12 cellular contexts compared by ENCODE assay signal in the genomic region with DNA sequence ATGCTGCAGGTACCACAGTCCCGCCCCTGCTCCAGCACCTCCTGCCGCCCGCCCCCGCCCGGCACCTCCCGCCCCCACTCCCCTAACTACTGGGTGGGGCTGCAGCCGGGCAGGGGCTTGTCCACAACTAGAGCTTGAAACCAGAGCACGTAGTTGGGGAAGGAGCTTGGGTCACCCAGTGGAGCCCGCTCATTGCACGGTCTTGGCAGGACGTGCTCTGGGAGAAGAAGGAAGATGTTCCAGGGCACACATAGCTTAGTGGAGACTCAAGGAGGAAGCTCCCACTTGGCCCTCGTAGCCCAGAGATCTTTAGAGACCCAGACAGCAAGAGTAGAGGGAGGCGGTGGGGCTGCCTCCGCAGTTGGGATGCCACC. TPM values are rescaled to one million over a fixed set of nuclear protein-coding genes. Genes with fewer than 3 reads are reported as not detected.
DNase-seq lines count a peak whose midpoint lies in the region; ATAC-seq and TF ChIP-seq lines count a peak whose summit lies in the region.
"Had no signal": no experiment of that assay in that cellular context is flagged by ENCODE, and none has a peak within 500 bp of the region (broad histone marks: within the 10 kb centered on the region; RNA-seq: fewer than 3 reads in every experiment).

No MANE protein-coding gene starts in this region.

- 24 to 25% methylated on average over 14 of the region's 14 CpGs for WGBS in heart right ventricle, 2 donors
- WGBS in right cardiac atrium, result 26% methylated on average over 14 of the region's 14 CpGs
- WGBS in ectodermal cell, 2 experiments, result 10% methylated on average over 11 to 14 of the region's 14 CpGs
- WGBS in mesendoderm (ENCODE audit: extremely low coverage, insufficient coverage, low lambda C conversion rate), result no CpG with 5 or more reads among the region's 14 CpGs
- 18 to 23% methylated on average over 8 to 9 of the region's 14 CpGs for WGBS in upper lobe of left lung, 2 donors

- peak in 2 of 8 donors; percentile 14 to 20 for ATAC-seq in heart right ventricle
- ATAC-seq in right cardiac atrium, result no peak
- ATAC-seq in upper lobe of left lung (ENCODE audit: low FRiP score in 2 of 2), result no peak
- no peak for ATAC-seq in GM21360 (IDR thresholded peaks at IDR 0.05; ENCODE audit: unreplicated experiment)
- no peak for ATAC-seq in esophagus mucosa
- ATAC-seq: gastrocnemius medialis had no signal

- no peaks in the 10 kb centered on the region for H3K9me3 ChIP-seq in heart right ventricle
- no peaks in the 10 kb centered on the region for H3K9me3 ChIP-seq in right cardiac atrium (ENCODE audit: control insufficient read depth, low read length)
- H3K9me3 ChIP-seq in ectodermal cell (ENCODE audit: control insufficient read depth, low read length), result no peaks in the 10 kb centered on the region
- H3K9me3 ChIP-seq in upper lobe of left lung, result no peaks in the 10 kb centered on the region
- H3K9me3 ChIP-seq: gastrocnemius medialis had no signal

- no peak overlapping the region for H3K27ac ChIP-seq in heart right ventricle
- no peak overlapping the region for H3K27ac ChIP-seq in right cardiac atrium (ENCODE audit: low read length)
- H3K27ac ChIP-seq in ectodermal cell (ENCODE audit: insufficient read depth, low read depth, low read length, poor library complexity, severe bottlenecking), result no peak overlapping the region
- no peak overlapping the region for H3K27ac ChIP-seq in mesendoderm (ENCODE audit: low read depth, low read length)
- no peak overlapping the region for H3K27ac ChIP-seq in upper lobe of left lung
- H3K27ac ChIP-seq: gastrocnemius medialis had no signal

- H3K79me2 ChIP-seq in mesendoderm (ENCODE audit: control insufficient read depth, insufficient read depth, low read length), result no peaks in the 10 kb centered on the region

- no peak overlapping the region for H2AK5ac ChIP-seq in mesendoderm (ENCODE audit: low read length)

- H2BK120ac ChIP-seq in mesendoderm (ENCODE audit: low read depth, low read length), result no peak overlapping the region

- H3K79me1 ChIP-seq in mesendoderm (ENCODE audit: low read length), result no peaks in the 10 kb centered on the region

- no peak overlapping the region for H3K23ac ChIP-seq in mesendoderm (ENCODE audit: low read length)

- peaks cover 0 to 14% (median 10%) of the 10 kb centered on the region in 9 donors for H3K4me1 ChIP-seq in heart right ventricle
- H3K4me1 ChIP-seq in right cardiac atrium (ENCODE audit: control insufficient read depth, insufficient read depth, low read length), result no peaks in the 10 kb centered on the region
- peaks cover 6% of the 10 kb centered on the region for H3K4me1 ChIP-seq in ectodermal cell (ENCODE audit: control insufficient read depth, insufficient read depth, low read length)
- H3K4me1 ChIP-seq in mesendoderm (ENCODE audit: control insufficient read depth, low read depth, low read length), result no peaks in the 10 kb centered on the region
- peaks cover 0 to 11% (median 9%) of the 10 kb centered on the region in 4 donors for H3K4me1 ChIP-seq in upper lobe of left lung
- H3K4me1 ChIP-seq: gastrocnemius medialis had no signal

- no peak for TF ChIP-seq EP300 in upper lobe of left lung (IDR thresholded peaks at IDR 0.05)

- peak overlapping the region; percentile 54 for H3K56ac ChIP-seq in mesendoderm (ENCODE audit: low read length)

- no peak overlapping the region for H2BK15ac ChIP-seq in mesendoderm (replicated peaks; ENCODE audit: low read depth)

- H3K4me3 ChIP-seq in heart right ventricle, result peak overlapping the region in 9 of 10 donors; percentile 13 to 43 (median 33)
- no peak overlapping the region for H3K4me3 ChIP-seq in right cardiac atrium (ENCODE audit: low read length)
- peak overlapping the region; percentile 27 for H3K4me3 ChIP-seq in ectodermal cell (ENCODE audit: insufficient read depth, low read depth, low read length)
- H3K4me3 ChIP-seq in mesendoderm (ENCODE audit: low read length), result no peak overlapping the region
- peak overlapping the region in 3 of 4 donors; percentile 21 to 30 (median 22) for H3K4me3 ChIP-seq in upper lobe of left lung

- H4K8ac ChIP-seq in mesendoderm (ENCODE audit: low read depth, low read length), result no peak overlapping the region

- no peak overlapping the region for H3K4ac ChIP-seq in mesendoderm (ENCODE audit: low read depth, low read length)

- no peak overlapping the region for H3K9ac ChIP-seq in mesendoderm (ENCODE audit: low read length)

- H2BK5ac ChIP-seq in mesendoderm (ENCODE audit: low read length), result no peak overlapping the region

- no peak overlapping the region for H3K18ac ChIP-seq in mesendoderm (ENCODE audit: low read length)

- intact Hi-C loops in heart right ventricle (cut with DNase I), result no loop called here
- intact Hi-C loops in right cardiac atrium (cut with DNase I), result no loop called here

- H3K36me3 ChIP-seq in heart right ventricle, result no peaks in the 10 kb centered on the region
- no peaks in the 10 kb centered on the region for H3K36me3 ChIP-seq in ectodermal cell (ENCODE audit: control insufficient read depth, insufficient read depth, low read length)
- H3K36me3 ChIP-seq in mesendoderm (ENCODE audit: control insufficient read depth, insufficient read depth, low read length), result no peaks in the 10 kb centered on the region
- H3K36me3 ChIP-seq in upper lobe of left lung, result no peaks in the 10 kb centered on the region
- H3K36me3 ChIP-seq: gastrocnemius medialis had no signal

- DNase-seq in heart right ventricle, result no peak
- no peak for DNase-seq in right cardiac atrium
- peak; percentile 34 for DNase-seq in mesendoderm
- no peak for DNase-seq in upper lobe of left lung
- DNase-seq in mucosa of gallbladder (ENCODE audit: low spot score), result no peak
- DNase-seq: AML-193; gastrocnemius medialis; NK-92 treated with Interleukin-12 subunit alpha and Interleukin-12 subunit beta, amount 100 ng/mL, for 24 hours; stimulated activated CD4-positive, alpha-beta T cell treated with anti-CD3 and anti-CD28 coated beads, Interleukin-4, amount 100 ng/mL, for 24 hours had no signal

- TF ChIP-seq CTCF in heart right ventricle (IDR thresholded peaks at IDR 0.05), result no peak
- TF ChIP-seq CTCF in upper lobe of left lung (IDR thresholded peaks at IDR 0.05), result no peak

- no peak for TF ChIP-seq POLR2A in upper lobe of left lung (IDR thresholded peaks at IDR 0.05)

- peaks cover 7 to 66% (median 59%) of the 10 kb centered on the region in 7 donors for H3K27me3 ChIP-seq in heart right ventricle
- H3K27me3 ChIP-seq in right cardiac atrium (ENCODE audit: control insufficient read depth, insufficient read depth), result no peaks in the 10 kb centered on the region
- H3K27me3 ChIP-seq in ectodermal cell (ENCODE audit: control insufficient read depth, insufficient read depth, low read length, poor library complexity, severe bottlenecking), result peaks cover 46% of the 10 kb centered on the region
- H3K27me3 ChIP-seq in mesendoderm (ENCODE audit: insufficient read depth, low read length, poor library complexity), result peaks cover 13% of the 10 kb centered on the region
- H3K27me3 ChIP-seq in upper lobe of left lung, result peaks cover 0 to 19% (median 7%) of the 10 kb centered on the region in 4 donors

- H3K4me2 ChIP-seq in mesendoderm (ENCODE audit: low read length), result peak overlapping the region; percentile 85

- no peak overlapping the region for H4K5ac ChIP-seq in mesendoderm (ENCODE audit: low read length)

RNA-seq across cellular contexts. Expression of gene IGFBP1, which starts 0.7 kb away (rescaled TPM):
- not detected for total RNA-seq in heart right ventricle
- under 1 TPM in 1 of 2 donors, not detected in 1; 0.03 TPM for polyA plus RNA-seq in heart right ventricle
- under 1 TPM in 1 of 4 donors, not detected in 3; 0.25 TPM for total RNA-seq in right cardiac atrium
- 0.14 TPM for polyA plus RNA-seq in right cardiac atrium
- polyA plus RNA-seq in ectodermal cell (2013, experiment 1 of 4), result not detected
- not detected for polyA plus RNA-seq in ectodermal cell (2013, experiment 2 of 4)
- not detected for polyA plus RNA-seq in ectodermal cell (2013, experiment 3 of 4)
- polyA plus RNA-seq in ectodermal cell (2013, experiment 4 of 4), result not detected
- 0.08 TPM for polyA plus RNA-seq in mesendoderm (2013, experiment 1 of 2)
- 0.07 TPM for polyA plus RNA-seq in mesendoderm (2013, experiment 2 of 2)
- under 1 TPM in 2 of 6 donors, not detected in 4; 0.17 to 0.23 TPM for total RNA-seq in upper lobe of left lung
- 0.20 TPM for total RNA-seq in mucosa of gallbladder
- total RNA-seq in esophagus mucosa, result not detected

RNA-seq across cellular contexts. Expression of gene CCDC201, which starts 16.1 kb away (rescaled TPM):
- total RNA-seq in heart right ventricle, result not detected
- not detected for polyA plus RNA-seq in heart right ventricle
- total RNA-seq in right cardiac atrium, result not detected
- polyA plus RNA-seq in right cardiac atrium, result not detected
- not detected for polyA plus RNA-seq in ectodermal cell (2013, experiment 1 of 4)
- not detected for polyA plus RNA-seq in ectodermal cell (2013, experiment 2 of 4)
- polyA plus RNA-seq in ectodermal cell (2013, experiment 3 of 4), result not detected
- not detected for polyA plus RNA-seq in ectodermal cell (2013, experiment 4 of 4)
- polyA plus RNA-seq in mesendoderm (2013, experiment 1 of 2), result not detected
- polyA plus RNA-seq in mesendoderm (2013, experiment 2 of 2), result not detected
- total RNA-seq in upper lobe of left lung, result not detected
- total RNA-seq in mucosa of gallbladder, result not detected
- not detected for total RNA-seq in esophagus mucosa
- total RNA-seq: gastrocnemius medialis had no signal

RNA-seq across cellular contexts. Expression of gene IGFBP3, which starts 32.1 kb away (rescaled TPM):
- total RNA-seq in heart right ventricle (100 to 1,000 TPM in 1 of 10 donors, 10 to 100 TPM in 9; 32.1 to 104 (median 63.7) TPM), right cardiac atrium (100 to 1,000 TPM in 1 of 4 donors, 10 to 100 TPM in 3; 90.6 to 212 (median 97.5) TPM), upper lobe of left lung (100 to 1,000 TPM in 1 of 6 donors, 10 to 100 TPM in 5; 21.5 to 107 (median 40.1) TPM), mucosa of gallbladder (67.4 TPM), esophagus mucosa (7.9 TPM)
- polyA plus RNA-seq in heart right ventricle (100 to 1,000 TPM in 1 of 2 donors, 10 to 100 TPM in 1; 82.8 to 183 TPM), right cardiac atrium (117 TPM)
- 6.4 TPM for polyA plus RNA-seq in ectodermal cell (2013, experiment 1 of 4)
- polyA plus RNA-seq in ectodermal cell (2013, experiment 2 of 4), result 7.5 TPM
- 8.4 TPM for polyA plus RNA-seq in ectodermal cell (2013, experiment 3 of 4)
- polyA plus RNA-seq in ectodermal cell (2013, experiment 4 of 4), result 8.2 TPM
- polyA plus RNA-seq in mesendoderm (2013, experiment 1 of 2), result 30.4 TPM
- polyA plus RNA-seq in mesendoderm (2013, experiment 2 of 2), result 28.2 TPM

Comparison
In these comparisons a context has a peak if more than half of its experiments do, and no peak if none do; other contexts are left out.
1. H3K4me3 ChIP-seq: peak in heart right ventricle (9 of 10), ectodermal cell (single experiment) and upper lobe of left lung (3 of 4); none in right cardiac atrium (single experiment) and mesendoderm (single experiment).